ENCODE assay signal across 33 cellular contexts in genomic region chr1:112061056-112061455, GRCh38.
"Had no signal": no experiment of that assay in that cellular context is flagged by ENCODE, and none has a peak within 500 bp of the region (broad histone marks: within the 10 kb centered on the region; RNA-seq: fewer than 3 reads in every experiment).

No MANE protein-coding gene starts in this region.

- H3K36me3 Mint-ChIP-seq: activated CD4-positive, alpha-beta memory T cell treated with anti-CD3 and anti-CD28 coated beads for 36 hours; activated naive CD4-positive, alpha-beta T cell treated with anti-CD3 and anti-CD28 coated beads, Interleukin-2, amount 10 ng/mL, durations not matched to agents 7 days and 5 days; activated naive CD8-positive, alpha-beta T cell; brain had no signal

- DNase-seq: activated B cell treated with CpG ODN at 0.5 μM for 24 hours; activated CD4-positive, alpha-beta memory T cell treated with anti-CD3 and anti-CD28 coated beads for 36 hours; activated CD4-positive, alpha-beta T cell treated with anti-CD3 and anti-CD28 coated beads for 4 hours; activated CD4-positive, alpha-beta T cell treated with anti-CD3 and anti-CD28 coated beads, Interleukin-2, amount 50 U/mL, for 1 hour; activated CD4-positive, CD25-positive, alpha-beta regulatory T cell treated with anti-CD3 and anti-CD28 coated beads, Interleukin-2, amount 50 U/mL, for 72 hours; activated CD8-positive, alpha-beta memory T cell treated with anti-CD3 and anti-CD28 coated beads, Interleukin-2, amount 50 U/mL, for 4 hours; activated gamma-delta T cell treated with Interleukin-2 at 50 U/mL for 16 hours; activated naive CD4-positive, alpha-beta T cell treated with anti-CD3 and anti-CD28 coated beads, Interleukin-2, amount 10 ng/mL, durations not matched to agents 7 days and 5 days; activated naive CD8-positive, alpha-beta T cell treated with anti-CD3 and anti-CD28 coated beads, Interleukin-2, amount 50 U/mL, for 24 hours; activated T-cell treated with anti-CD3 and anti-CD28 coated beads for 4 hours; activated T-cell treated with anti-CD3 and anti-CD28 coated beads, Interleukin-2, amount 50 U/mL, for 4 hours; anterior cingulate cortex; KG1; NCI-H1105 treated with DMSO at 0.1 percent for 48 hours; NCI-H1436; NCI-H1694; NCI-H1930; NCI-H2081 treated with DMSO at 0.1 percent for 48 hours; NCI-H226; NCI-H446 treated with DMSO at 0.1 percent for 48 hours; NCI-H524; Peyer's patch; Right ventricle myocardium superior; RPMI8226; SW 1271; T-helper 1 cell; T-helper 2 cell; T-helper 9 cell had no signal

- H3K9me3 ChIP-seq: Peyer's patch had no signal

- H3K27ac ChIP-seq: Peyer's patch, VCaP had no signal

- H3K27me3 ChIP-seq: Peyer's patch had no signal

- H3K36me3 ChIP-seq: Peyer's patch had no signal

- H3K27ac Mint-ChIP-seq: activated B cell treated with CpG ODN at 0.5 μM for 24 hours; activated CD4-positive, alpha-beta memory T cell treated with anti-CD3 and anti-CD28 coated beads for 36 hours; activated naive CD4-positive, alpha-beta T cell treated with anti-CD3 and anti-CD28 coated beads, Interleukin-2, amount 10 ng/mL, durations not matched to agents 7 days and 5 days; activated naive CD8-positive, alpha-beta T cell; activated naive CD8-positive, alpha-beta T cell treated with anti-CD3 and anti-CD28 coated beads, Interleukin-2, amount 50 U/mL, for 24 hours; activated T-helper 1 cell treated with anti-CD3 and anti-CD28 coated beads, Interleukin-12 subunit alpha, Interleukin-12 subunit beta, Interleukin-2, Interleukin-4 antibody, amounts not matched to agents 30 ng/mL and 10 ng/mL and 1 ng/mL, durations not matched to agents 14 hours and 24 hours and 36 hours; brain had no signal

- H3K4me1 Mint-ChIP-seq: activated naive CD4-positive, alpha-beta T cell treated with anti-CD3 and anti-CD28 coated beads, Interleukin-2, amount 10 ng/mL, durations not matched to agents 7 days and 5 days; activated naive CD8-positive, alpha-beta T cell treated with anti-CD3 and anti-CD28 coated beads, Interleukin-2, amount 50 U/mL, for 24 hours; central memory CD8-positive, alpha-beta T cell had no signal

- H3K4me3 Mint-ChIP-seq: activated B cell treated with CpG ODN at 0.5 μM for 24 hours; activated CD4-positive, alpha-beta memory T cell treated with anti-CD3 and anti-CD28 coated beads for 36 hours; activated naive CD4-positive, alpha-beta T cell treated with anti-CD3 and anti-CD28 coated beads, Interleukin-2, amount 10 ng/mL, durations not matched to agents 7 days and 5 days; activated naive CD8-positive, alpha-beta T cell; activated naive CD8-positive, alpha-beta T cell treated with anti-CD3 and anti-CD28 coated beads, Interleukin-2, amount 50 U/mL, for 24 hours; activated T-cell treated with anti-CD3 and anti-CD28 coated beads, Interleukin-2, amount 50 U/mL, for 4 hours; activated T-helper 1 cell treated with anti-CD3 and anti-CD28 coated beads, Interleukin-12 subunit alpha, Interleukin-12 subunit beta, Interleukin-2, Interleukin-4 antibody, amounts not matched to agents 30 ng/mL and 10 ng/mL and 1 ng/mL, durations not matched to agents 14 hours and 24 hours and 36 hours; brain; central memory CD8-positive, alpha-beta T cell had no signal

- H3K9me3 Mint-ChIP-seq: activated B cell treated with CpG ODN at 0.5 μM for 24 hours; activated CD4-positive, alpha-beta memory T cell treated with anti-CD3 and anti-CD28 coated beads for 36 hours; activated naive CD4-positive, alpha-beta T cell treated with anti-CD3 and anti-CD28 coated beads, Interleukin-2, amount 10 ng/mL, durations not matched to agents 7 days and 5 days; activated naive CD8-positive, alpha-beta T cell treated with anti-CD3 and anti-CD28 coated beads, Interleukin-2, amount 50 U/mL, for 24 hours; activated T-cell treated with anti-CD3 and anti-CD28 coated beads, Interleukin-2, amount 50 U/mL, for 4 hours; activated T-helper 1 cell treated with anti-CD3 and anti-CD28 coated beads, Interleukin-12 subunit alpha, Interleukin-12 subunit beta, Interleukin-2, Interleukin-4 antibody, amounts not matched to agents 30 ng/mL and 10 ng/mL and 1 ng/mL, durations not matched to agents 14 hours and 24 hours and 36 hours; brain; central memory CD8-positive, alpha-beta T cell had no signal

- H3K4me3 ChIP-seq: Peyer's patch had no signal

- H3K4me1 ChIP-seq: Peyer's patch had no signal
